ENCODE assay signal across 11 cellular contexts in the genomic region with DNA sequence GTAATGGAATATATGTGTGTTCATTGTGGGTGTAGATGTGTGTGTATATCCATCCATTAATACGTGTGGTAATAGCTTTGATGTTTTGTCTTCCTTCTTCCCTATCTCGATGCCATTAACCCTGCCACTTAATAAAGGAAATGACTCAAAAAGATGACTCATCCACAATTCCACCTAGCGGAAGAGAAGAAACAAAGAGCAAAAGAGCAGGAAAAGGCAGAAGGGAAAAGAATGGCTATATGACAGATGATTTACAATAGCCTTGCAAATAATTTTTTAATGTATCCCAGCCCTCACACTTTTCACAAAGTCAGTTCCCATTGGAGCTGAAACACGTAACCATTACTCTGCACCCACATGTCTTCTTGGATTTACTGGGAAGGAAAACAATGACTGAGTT.
DNase-seq lines count a peak whose midpoint lies in the region; TF ChIP-seq lines count a peak whose summit lies in the region.
"Had no signal": no experiment of that assay in that cellular context is flagged by ENCODE, and none has a peak within 500 bp of the region (broad histone marks: within the 10 kb centered on the region; RNA-seq: fewer than 3 reads in every experiment).

No MANE protein-coding gene starts in this region.

- H3K4me3 ChIP-seq in astrocyte of the spinal cord (ENCODE audit: low read depth, low read length) (no peak overlapping the region), stomach (no peak overlapping the region)
- H3K4me3 ChIP-seq: ovary, SJCRH30, thoracic aorta had no signal

- no peak for TF ChIP-seq EP300 in stomach (IDR thresholded peaks at IDR 0.05)

- TF ChIP-seq CTCF in astrocyte of the spinal cord (IDR thresholded peaks at IDR 0.05; ENCODE audit: low read depth, low read length) (no peak), stomach (IDR thresholded peaks at IDR 0.05) (no peak), GM13977 (IDR thresholded peaks at IDR 0.05; ENCODE audit: extremely low read depth, insufficient read depth, missing control alignments) (no peak)

- intact Hi-C loops in stomach (cut with DNase I; ENCODE audit: low total_unique reads) = no loop called here

- 28 to 32% (median 29%) methylated on average over 4 of the region's 4 CpGs for WGBS in stomach, 5 donors

- H3K27me3 ChIP-seq in stomach = no peaks in the 10 kb centered on the region
- H3K27me3 ChIP-seq: ovary, SJCRH30 had no signal

- no peak overlapping the region for H3K27ac ChIP-seq in stomach
- H3K27ac ChIP-seq: ovary, SJCRH30, thoracic aorta had no signal

- in situ Hi-C loops in astrocyte of the spinal cord (cut with HindIII; ENCODE audit: low sequenced_read_pairs) = no loop called here
- in situ Hi-C loops in GM13977 (cut with MboI; ENCODE audit: low pct_unique_long_range_greater_than_20kb, low sequenced_read_pairs, unreplicated experiment) = no loop called here

- H3K9me3 ChIP-seq in stomach = no peaks in the 10 kb centered on the region
- H3K9me3 ChIP-seq: ovary, SJCRH30, thoracic aorta had no signal

- H3K36me3 ChIP-seq in stomach = no peaks in the 10 kb centered on the region
- H3K36me3 ChIP-seq: ovary, SJCRH30, thoracic aorta had no signal

- no peak for TF ChIP-seq POLR2A in stomach (IDR thresholded peaks at IDR 0.05)

- H3K4me1 ChIP-seq in stomach = peaks cover 0 to 9% (median 2%) of the 10 kb centered on the region in 4 donors
- H3K4me1 ChIP-seq: SJCRH30 had no signal

- DNase-seq in DMS53 (lab: John Stamatoyannopoulos, UW) = peak; percentile 87
- peak; percentile 61 for DNase-seq in LHCN-M2 (ENCODE audit: low read depth)
- DNase-seq in astrocyte of the spinal cord (ENCODE audit: low read depth, low spot score) = peak; percentile 48
- peak; percentile 83 for DNase-seq in kidney tubule cell (ENCODE audit: low spot score)
- no peak for DNase-seq in effector CD4-positive, alpha-beta T cell
- no peak for DNase-seq in cerebellar cortex (ENCODE audit: low spot score)
- no peak for DNase-seq in stomach
- DNase-seq in GM13977 (ENCODE audit: low spot score) = no peak
- DNase-seq: ovary, SJCRH30 had no signal

Comparison
In these comparisons a context has a peak if more than half of its experiments do, and no peak if none do; other contexts are left out.
1. DNase-seq: peak in DMS53 (single experiment), LHCN-M2 (single experiment), astrocyte of the spinal cord (single experiment) and kidney tubule cell (single experiment); none in effector CD4-positive, alpha-beta T cell (single experiment), cerebellar cortex (single experiment), stomach (single experiment) and GM13977 (single experiment).